Comparison of ENCODE assay signal across 30 cellular contexts in the genomic region with DNA sequence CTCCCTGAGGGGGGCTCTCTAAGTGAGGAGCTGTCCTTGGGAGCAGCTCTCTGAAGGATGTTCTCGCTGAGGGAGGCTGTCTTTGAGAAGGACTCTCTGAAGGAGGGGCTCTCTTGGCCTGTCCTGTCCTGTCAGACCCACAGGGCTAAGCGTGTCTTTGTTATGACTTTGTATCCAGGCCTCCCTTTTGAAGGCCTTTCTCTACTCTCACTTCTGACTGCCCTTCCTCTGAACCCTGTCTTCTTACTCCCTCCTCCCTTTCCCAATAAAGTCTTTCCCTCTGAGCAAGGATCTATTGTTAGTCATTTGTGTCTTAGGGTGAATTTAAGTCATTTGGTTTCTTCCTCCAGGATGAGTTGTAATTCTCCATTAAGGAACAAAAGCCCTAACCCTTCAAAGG.
A peak's percentile ranks its signal among the peaks of the same experiment; 100 is the strongest.
DNase-seq lines count a peak whose midpoint lies in the region; ATAC-seq, FAIRE-seq and TF ChIP-seq lines count a peak whose summit lies in the region.
"Had no signal": no experiment of that assay in that cellular context is flagged by ENCODE, and none has a peak within 500 bp of the region (broad histone marks: within the 10 kb centered on the region; RNA-seq: fewer than 3 reads in every experiment).

No MANE protein-coding gene starts in this region.

- no peaks in the 10 kb centered on the region for H3K36me3 Mint-ChIP-seq in nephron (ENCODE audit: low read depth)
- H3K36me3 Mint-ChIP-seq: activated CD8-positive, alpha-beta memory T cell treated with anti-CD3 and anti-CD28 coated beads, Interleukin-2, amount 10 ng/mL, durations not matched to agents 7 days and 5 days; activated naive CD4-positive, alpha-beta T cell treated with anti-CD3 and anti-CD28 coated beads, Interleukin-2, amount 50 U/mL, for 24 hours; neural progenitor cell had no signal

- H3K36me3 ChIP-seq in HEK293 (ENCODE audit: control insufficient read depth in 2 of 2, insufficient read depth in 1 of 2, low read length in 2 of 2), result no peaks in the 10 kb centered on the region
- H3K36me3 ChIP-seq in pancreas, result no peaks in the 10 kb centered on the region
- H3K36me3 ChIP-seq: neural progenitor cell, tibial nerve had no signal

- POLR2A ChIA-PET in HEK293 (lab: Yijun Ruan, JAX), result no interaction called here

- 65 to 69% methylated on average over 2 of the region's 2 CpGs for WGBS in pancreas, 2 donors

- DNase-seq in AG08395 (ENCODE audit: low spot score) (peak; percentile 32), fibroblast of pulmonary artery (ENCODE audit: low read depth) (peak; percentile 50), GM13976 (ENCODE audit: low spot score) (no peak), pancreas (no peak), glomerular visceral epithelial cell (ENCODE audit: extremely low spot score) (no peak), SK-N-DZ (ENCODE audit: low spot score) (no peak)
- DNase-seq: 8988T; activated CD4-positive, alpha-beta T cell treated with anti-CD3 and anti-CD28 coated beads, Interleukin-2, amount 50 U/mL, for 1 hour; activated CD8-positive, alpha-beta memory T cell treated with anti-CD3 and anti-CD28 coated beads, Interleukin-2, amount 10 ng/mL, durations not matched to agents 7 days and 5 days; activated T-cell treated with anti-CD3 and anti-CD28 coated beads, Interleukin-2, amount 50 U/mL, for 72 hours; DMS79 treated with DMSO at 0.1 percent for 48 hours; H7; left ventricle myocardium superior; mucosa of descending colon; NCI-H1092 treated with DMSO at 0.1 percent for 48 hours; NCI-H1930; NCI-H748 treated with DMSO at 0.1 percent for 48 hours; stimulated activated CD4-positive, alpha-beta T cell treated with anti-CD3 and anti-CD28 coated beads, Interleukin-15, amount 100 ng/mL, for 24 hours; stimulated activated naive CD8-positive, alpha-beta T cell treated with anti-CD3 and anti-CD28 coated beads, Interleukin-15, amount 100 ng/mL, for 72 hours had no signal

- no peak for ATAC-seq in pancreas
- ATAC-seq: activated CD8-positive, alpha-beta memory T cell treated with anti-CD3 and anti-CD28 coated beads, Interleukin-2, amount 10 ng/mL, durations not matched to agents 7 days and 5 days; activated T-cell treated with anti-CD3 and anti-CD28 coated beads, Interleukin-2, amount 50 U/mL, for 72 hours; HepG2; left ventricle myocardium superior; mucosa of descending colon; sciatic nerve had no signal

- H3K27me3 ChIP-seq in pancreas, result no peaks in the 10 kb centered on the region
- H3K27me3 ChIP-seq: neural progenitor cell, tibial nerve had no signal

- peaks cover 71% of the 10 kb centered on the region for H3K4me1 Mint-ChIP-seq in nephron
- H3K4me1 Mint-ChIP-seq: activated CD8-positive, alpha-beta memory T cell treated with anti-CD3 and anti-CD28 coated beads, Interleukin-2, amount 10 ng/mL, durations not matched to agents 7 days and 5 days; activated naive CD4-positive, alpha-beta T cell treated with anti-CD3 and anti-CD28 coated beads, Interleukin-2, amount 50 U/mL, for 24 hours; central memory CD8-positive, alpha-beta T cell; stimulated activated naive CD8-positive, alpha-beta T cell treated with anti-CD3 and anti-CD28 coated beads, Interleukin-15, amount 100 ng/mL, for 72 hours had no signal

- peaks cover 3% of the 10 kb centered on the region for H3K27me3 Mint-ChIP-seq in nephron (ENCODE audit: low read depth)
- H3K27me3 Mint-ChIP-seq: activated naive CD4-positive, alpha-beta T cell treated with anti-CD3 and anti-CD28 coated beads, Interleukin-2, amount 50 U/mL, for 24 hours; central memory CD8-positive, alpha-beta T cell; stimulated activated naive CD8-positive, alpha-beta T cell treated with anti-CD3 and anti-CD28 coated beads, Interleukin-15, amount 100 ng/mL, for 72 hours had no signal

- peak overlapping the region; percentile 88 to 94 (median 89) for H3K27ac Mint-ChIP-seq in nephron
- H3K27ac Mint-ChIP-seq: activated CD8-positive, alpha-beta memory T cell treated with anti-CD3 and anti-CD28 coated beads, Interleukin-2, amount 10 ng/mL, durations not matched to agents 7 days and 5 days; activated naive CD4-positive, alpha-beta T cell treated with anti-CD3 and anti-CD28 coated beads, Interleukin-2, amount 50 U/mL, for 24 hours; activated T-cell treated with anti-CD3 and anti-CD28 coated beads, Interleukin-2, amount 50 U/mL, for 72 hours; B cell; neural progenitor cell; T-helper 1 cell treated with Interleukin-12 subunit alpha and Interleukin-12 subunit beta and Interleukin-4 antibody, amounts not matched to agents 30 μg/mL and 1 μg/mL, for 36 hours had no signal

- H3K4me3 ChIP-seq in HEK293 (ENCODE audit: low read depth, low read length), result no peak overlapping the region
- H3K4me3 ChIP-seq in fibroblast of pulmonary artery (replicated peaks; ENCODE audit: low read depth, low read length), result no peak overlapping the region
- no peak overlapping the region for H3K4me3 ChIP-seq in pancreas
- H3K4me3 ChIP-seq: mucosa of descending colon, neural progenitor cell, tibial nerve had no signal

- peak overlapping the region in 1 of 3 experiments; percentile 10 for H3K4me3 Mint-ChIP-seq in nephron
- H3K4me3 Mint-ChIP-seq: activated CD8-positive, alpha-beta memory T cell treated with anti-CD3 and anti-CD28 coated beads, Interleukin-2, amount 10 ng/mL, durations not matched to agents 7 days and 5 days; activated naive CD4-positive, alpha-beta T cell treated with anti-CD3 and anti-CD28 coated beads, Interleukin-2, amount 50 U/mL, for 24 hours; activated T-cell treated with anti-CD3 and anti-CD28 coated beads, Interleukin-2, amount 50 U/mL, for 72 hours; B cell; central memory CD8-positive, alpha-beta T cell; neural progenitor cell; stimulated activated naive CD8-positive, alpha-beta T cell treated with anti-CD3 and anti-CD28 coated beads, Interleukin-15, amount 100 ng/mL, for 72 hours; T-helper 1 cell treated with Interleukin-12 subunit alpha and Interleukin-12 subunit beta and Interleukin-4 antibody, amounts not matched to agents 30 μg/mL and 1 μg/mL, for 36 hours had no signal

- peaks cover 4% of the 10 kb centered on the region for H3K9me3 Mint-ChIP-seq in nephron
- H3K9me3 Mint-ChIP-seq: activated naive CD4-positive, alpha-beta T cell treated with anti-CD3 and anti-CD28 coated beads, Interleukin-2, amount 50 U/mL, for 24 hours; activated T-cell treated with anti-CD3 and anti-CD28 coated beads, Interleukin-2, amount 50 U/mL, for 72 hours; central memory CD8-positive, alpha-beta T cell; neural progenitor cell; stimulated activated naive CD8-positive, alpha-beta T cell treated with anti-CD3 and anti-CD28 coated beads, Interleukin-15, amount 100 ng/mL, for 72 hours; T-helper 1 cell treated with Interleukin-12 subunit alpha and Interleukin-12 subunit beta and Interleukin-4 antibody, amounts not matched to agents 30 μg/mL and 1 μg/mL, for 36 hours had no signal

- H3K27ac ChIP-seq in HEK293 (ENCODE audit: extremely low read depth, low read depth, low read length), result no peak overlapping the region
- no peak overlapping the region for H3K27ac ChIP-seq in pancreas
- H3K27ac ChIP-seq: neural progenitor cell, tibial nerve had no signal

- H3K9me3 ChIP-seq in HEK293 (ENCODE audit: control insufficient read depth, insufficient read depth, low read depth, low read length), result no peaks in the 10 kb centered on the region
- no peaks in the 10 kb centered on the region for H3K9me3 ChIP-seq in pancreas
- H3K9me3 ChIP-seq: mucosa of descending colon, tibial nerve had no signal

- CTCF ChIA-PET in HEK293 (lab: Yijun Ruan, JAX), result interaction anchor here (0.6 to 4.7 kb wide), 2 partner anchors 571 to 698 kb away, joined by 4 to 80 read pairs; no protein-coding TSS in a partner anchor

- intact Hi-C loops in pancreas (cut with DNase I), result loop anchor here in 1 of 3 donors (10.0 kb wide), 1 partner anchor 694 kb away; no protein-coding TSS in a partner anchor

- in situ Hi-C loops in GM13976 (cut with MboI; ENCODE audit: low sequenced_read_pairs, unreplicated experiment), result no loop called here

- no peaks in the 10 kb centered on the region for H3K4me1 ChIP-seq in HEK293 (ENCODE audit: control insufficient read depth, insufficient read depth, low read length)
- no peaks in the 10 kb centered on the region for H3K4me1 ChIP-seq in pancreas

- no peak for FAIRE-seq in pancreas (lab: Jason Lieb, UNC)
- FAIRE-seq: HepG2, islet of Langerhans had no signal

- no peak for TF ChIP-seq CTCF in HEK293 (tag by site-specific recombination; IDR thresholded peaks at IDR 0.05)
- no peak for TF ChIP-seq CTCF in fibroblast of pulmonary artery (IDR thresholded peaks at IDR 0.05; ENCODE audit: low read length, missing control alignments)
- no peak for TF ChIP-seq CTCF in nephron (IDR thresholded peaks at IDR 0.05; ENCODE audit: unreplicated experiment in 3 of 3)
- TF ChIP-seq CTCF in GM13976 (IDR thresholded peaks at IDR 0.05; ENCODE audit: borderline replicate concordance, control extremely low read depth, extremely low read depth, insufficient read depth, missing control alignments), result no peak
- no peak for TF ChIP-seq CTCF in pancreas (IDR thresholded peaks at IDR 0.05)

TF ChIP-seq in HEK293, 187 proteins besides CTCF, POLR2A, EP300 and RAD21:
- TF ChIP-seq ZNF223 (tag by site-specific recombination; IDR thresholded peaks at IDR 0.05), result no peak
- TF ChIP-seq GLIS1 (tag by site-specific recombination; IDR thresholded peaks at IDR 0.05), result peak; percentile 39; the same call in 1 of the 2 replicates

Comparison
In these comparisons a context has a peak if more than half of its experiments do, and no peak if none do; other contexts are left out.
1. DNase-seq: peak in AG08395 (single experiment) and fibroblast of pulmonary artery (single experiment); none in GM13976 (single experiment), pancreas (0 of 6), glomerular visceral epithelial cell (single experiment) and SK-N-DZ (single experiment).